In the genomic region with DNA sequence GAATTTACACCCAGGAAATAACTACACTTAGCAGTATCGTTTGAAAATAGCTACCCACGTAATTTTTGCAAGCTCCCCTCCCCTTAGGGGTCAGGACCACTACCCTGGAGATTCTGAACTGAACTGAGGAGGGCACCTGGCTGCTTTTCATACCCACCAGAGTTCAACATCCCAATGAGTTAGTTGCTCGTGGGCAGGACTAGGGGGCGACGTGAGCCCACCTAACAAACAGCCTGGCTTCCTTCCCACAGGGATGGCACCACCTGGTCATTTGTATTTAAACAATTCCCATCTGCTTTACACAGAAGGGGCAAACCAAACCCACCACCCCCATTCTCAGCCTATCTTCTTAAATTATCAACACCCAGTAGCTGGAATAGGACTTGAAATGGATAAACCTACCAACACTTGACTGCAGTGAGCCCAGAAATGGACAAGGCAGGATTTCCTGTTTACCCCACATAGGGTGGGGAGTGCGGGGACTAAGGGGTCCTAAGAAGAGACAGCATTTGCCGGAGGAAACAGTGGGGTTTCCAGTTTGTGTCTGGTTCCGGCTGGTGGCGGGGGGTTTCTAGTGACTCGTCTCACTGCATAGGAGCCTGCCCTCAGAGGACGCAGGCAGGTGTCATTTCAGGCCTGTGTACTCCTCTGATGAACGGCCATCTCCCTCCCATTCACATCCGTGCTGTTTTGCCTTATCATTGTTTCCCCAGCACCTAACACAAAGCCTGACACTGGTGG, we compare ENCODE assay signal across 10 cellular contexts. TPM values are rescaled to one million over a fixed set of nuclear protein-coding genes. Genes with fewer than 3 reads are reported as not detected.
DNase-seq lines count a peak whose midpoint lies in the region; ATAC-seq and TF ChIP-seq lines count a peak whose summit lies in the region.
"Had no signal": no experiment of that assay in that cellular context is flagged by ENCODE, and none has a peak within 500 bp of the region (broad histone marks: within the 10 kb centered on the region; RNA-seq: fewer than 3 reads in every experiment).

No MANE protein-coding gene starts in this region.

- BruUV-seq in IMR-90 (replicated peaks; lab: Mats Ljungman, UMichigan) = no TSS peak

- WGBS in IMR-90 (ENCODE audit: extremely low coverage in 2 of 2, insufficient read length in 1 of 2), 2 experiments = 100% methylated on average over 1 of the region's 13 CpGs; no CpG with 5 or more reads in 1 of the 2 experiments

- H3K9me3 Mint-ChIP-seq in activated naive CD8-positive, alpha-beta T cell treated with anti-CD3 and anti-CD28 coated beads, Interleukin-2, amount 10 ng/mL, durations not matched to agents 7 days and 5 days = no peaks in the 10 kb centered on the region
- no peaks in the 10 kb centered on the region for H3K9me3 Mint-ChIP-seq in naive B cell

- H4K91ac ChIP-seq in IMR-90 (ENCODE audit: insufficient read depth, low read depth, low read length) = no peak overlapping the region

- dilution Hi-C loops in IMR-90 (cut with HindIII; ENCODE audit: low sequenced_read_pairs, unreplicated experiment) = no loop called here

- peaks cover 4% of the 10 kb centered on the region; the same call in 1 of the 2 replicates for H3K9me1 ChIP-seq in IMR-90 (ENCODE audit: insufficient read depth, low read length)

- H4K8ac ChIP-seq in IMR-90 (ENCODE audit: low read depth in 2 of 2, low read length in 2 of 2) = no peak overlapping the region

- H4K5ac ChIP-seq in IMR-90 (ENCODE audit: low read depth, low read length) = no peak overlapping the region

- H2AK5ac ChIP-seq in IMR-90 (ENCODE audit: low read depth, low read length) = no peak overlapping the region

- intact Hi-C loops in IMR-90 (cut with micrococcal nuclease) = loop anchor here (2.0 kb wide), 1 partner anchor 149 kb away; no protein-coding TSS in a partner anchor

- H3K18ac ChIP-seq in IMR-90 (ENCODE audit: low read depth, low read length) = no peak overlapping the region

- no peak overlapping the region for H3K9ac ChIP-seq in IMR-90 (ENCODE audit: low read depth, low read length)

- POLR2A ChIA-PET in IMR-90 (lab: Charles Lee; ENCODE audit: unreplicated experiment) = no interaction called here
- POLR2A ChIA-PET in activated naive CD8-positive, alpha-beta T cell treated with anti-CD3 and anti-CD28 coated beads, Interleukin-2, amount 10 ng/mL, durations not matched to agents 7 days and 5 days (lab: Charles Lee) = interaction anchor here (0.6 kb wide), 1 partner anchor 626 kb away, joined by 5 read pairs; no protein-coding TSS in a partner anchor

- peak overlapping the region; percentile 27 for H3K27ac Mint-ChIP-seq in activated naive CD8-positive, alpha-beta T cell treated with anti-CD3 and anti-CD28 coated beads, Interleukin-2, amount 10 ng/mL, durations not matched to agents 7 days and 5 days
- H3K27ac Mint-ChIP-seq in naive B cell = peak overlapping the region in 5 of 6 donors; percentile 10 to 86 (median 43)

- CTCF ChIA-PET in IMR-90 (lab: Yijun Ruan, JAX) = interaction anchor here (0.5 kb wide), 1 partner anchor 171 kb away, joined by 3 read pairs; no protein-coding TSS in a partner anchor

- H2BK5ac ChIP-seq in IMR-90 (ENCODE audit: low read depth, low read length, poor library complexity, severe bottlenecking) = no peak overlapping the region

- no peaks in the 10 kb centered on the region for H3K36me3 ChIP-seq in IMR-90 (ENCODE audit: control insufficient read depth, insufficient read depth, low read length)
- H3K36me3 ChIP-seq: HAP-1 had no signal

- TF ChIP-seq RAD21 in IMR-90 (IDR thresholded peaks at IDR 0.05; ENCODE audit: low read length) = peak; percentile 63

- H3K9me3 ChIP-seq in IMR-90 (ENCODE audit: control insufficient read depth, insufficient read depth, low read length) = no peaks in the 10 kb centered on the region
- H3K9me3 ChIP-seq: HAP-1 had no signal

- H3K4me3 Mint-ChIP-seq in activated naive CD8-positive, alpha-beta T cell treated with anti-CD3 and anti-CD28 coated beads, Interleukin-2, amount 10 ng/mL, durations not matched to agents 7 days and 5 days = no peak overlapping the region
- H3K4me3 Mint-ChIP-seq in naive B cell = peak overlapping the region in 1 of 8 donors; percentile 2

- H3K4me1 Mint-ChIP-seq in activated naive CD8-positive, alpha-beta T cell treated with anti-CD3 and anti-CD28 coated beads, Interleukin-2, amount 10 ng/mL, durations not matched to agents 7 days and 5 days = peaks cover 11% of the 10 kb centered on the region
- peaks cover 6 to 8% (median 8%) of the 10 kb centered on the region in 3 donors for H3K4me1 Mint-ChIP-seq in naive B cell

- DNase-seq in NCI-H1105 treated with DMSO at 0.1 percent for 48 hours (lab: John Stamatoyannopoulos, UW) = peak; percentile 23
- DNase-seq in NCI-H1105 (lab: John Stamatoyannopoulos, UW) = no peak
- DNase-seq in IMR-90 = no peak
- DNase-seq in activated naive CD8-positive, alpha-beta T cell treated with anti-CD3 and anti-CD28 coated beads, Interleukin-2, amount 10 ng/mL, durations not matched to agents 7 days and 5 days = no peak
- DNase-seq in naive B cell = peak; percentile 9
- DNase-seq in RPMI8226 = no peak
- no peak for DNase-seq in amniotic stem cell (lab: John Stamatoyannopoulos, UW)
- DNase-seq in AML-193 (lab: John Stamatoyannopoulos, UW) = no peak
- DNase-seq: NCI-H2081 treated with DMSO at 0.1 percent for 48 hours had no signal

- H3K27me3 Mint-ChIP-seq in activated naive CD8-positive, alpha-beta T cell treated with anti-CD3 and anti-CD28 coated beads, Interleukin-2, amount 10 ng/mL, durations not matched to agents 7 days and 5 days = peaks cover 2% of the 10 kb centered on the region
- H3K27me3 Mint-ChIP-seq in naive B cell = no peaks in the 10 kb centered on the region

- no peak overlapping the region; the same call in 1 of the 2 replicates for H3K4ac ChIP-seq in IMR-90 (ENCODE audit: low read depth, low read length)

- no peaks in the 10 kb centered on the region for H3K27me3 ChIP-seq in IMR-90 (ENCODE audit: control insufficient read depth, insufficient read depth, low read length)

- no peaks in the 10 kb centered on the region for H3K4me1 ChIP-seq in IMR-90 (ENCODE audit: control insufficient read depth, insufficient read depth, low read length)

- H3K56ac ChIP-seq in IMR-90 (ENCODE audit: extremely low read depth, insufficient read depth, low read length) = no peak overlapping the region

- no peak overlapping the region for H3K4me2 ChIP-seq in IMR-90 (ENCODE audit: low read depth, low read length)

- H2AFZ ChIP-seq in IMR-90 (replicated peaks; ENCODE audit: low read length, poor library complexity) = no peak overlapping the region

- TF ChIP-seq CTCF in IMR-90 (conservative IDR thresholded peaks at IDR 0.05; ENCODE audit: low read depth, low read length) = peak; percentile 41

- no peak for TF ChIP-seq POLR2A in IMR-90 (IDR thresholded peaks at IDR 0.05; ENCODE audit: low read depth, low read length)

- no peak overlapping the region for H2AK9ac ChIP-seq in IMR-90 (replicated peaks; ENCODE audit: low read depth, low read length, poor library complexity)

- no peaks in the 10 kb centered on the region for H3K36me3 Mint-ChIP-seq in activated naive CD8-positive, alpha-beta T cell treated with anti-CD3 and anti-CD28 coated beads, Interleukin-2, amount 10 ng/mL, durations not matched to agents 7 days and 5 days
- no peaks in the 10 kb centered on the region for H3K36me3 Mint-ChIP-seq in naive B cell

- no peak overlapping the region for H2BK120ac ChIP-seq in IMR-90 (ENCODE audit: low read depth, low read length)

- H3K14ac ChIP-seq in IMR-90 (replicated peaks; ENCODE audit: low read depth, low read length) = no peak overlapping the region

- H4K20me1 ChIP-seq in IMR-90 (ENCODE audit: insufficient read depth, low read length) = no peaks in the 10 kb centered on the region; the same call in 1 of the 2 replicates

- no peak overlapping the region for H2BK20ac ChIP-seq in IMR-90 (ENCODE audit: low read depth, low read length)

- no peak overlapping the region for H3K23ac ChIP-seq in IMR-90 (ENCODE audit: low read depth, low read length)

- in situ Hi-C loops in IMR-90 (cut with MboI; ENCODE audit: low sequenced_read_pairs) = loop anchor here (5.0 to 25.0 kb wide), 5 partner anchors 147 to 893 kb away; no protein-coding TSS in a partner anchor

- H2BK15ac ChIP-seq in IMR-90 (ENCODE audit: low read depth, low read length) = no peak overlapping the region

- H3K79me1 ChIP-seq in IMR-90 (ENCODE audit: low read depth in 1 of 2, low read length in 2 of 2) = peaks cover 12 to 18% of the 10 kb centered on the region in 2 experiments; a peak in 3 of 4 replicates

- H3K4me3 ChIP-seq in IMR-90 (ENCODE audit: insufficient read depth, low read depth, low read length) = no peak overlapping the region
- H3K4me3 ChIP-seq: HAP-1 had no signal

- H3K27ac ChIP-seq in IMR-90 (ENCODE audit: insufficient read depth, low read length) = no peak overlapping the region

- ATAC-seq in IMR-90 (ENCODE audit: low read depth) = no peak
- ATAC-seq in activated naive CD8-positive, alpha-beta T cell treated with anti-CD3 and anti-CD28 coated beads, Interleukin-2, amount 10 ng/mL, durations not matched to agents 7 days and 5 days (ENCODE audit: low read depth) = peak; percentile 56
- ATAC-seq in naive B cell (ENCODE audit: low read depth in 2 of 2) = peak; percentile 56 to 92

TF ChIP-seq in IMR-90, 13 proteins besides CTCF, POLR2A, EP300 and RAD21 (continues in another document):
- TF ChIP-seq CHD1 (IDR thresholded peaks at IDR 0.05; ENCODE audit: low read depth, low read length) (no peak), MAZ (IDR thresholded peaks at IDR 0.05; ENCODE audit: borderline replicate concordance, low read depth, low read length) (no peak), RCOR1 (IDR thresholded peaks at IDR 0.05; ENCODE audit: insufficient replicate concordance, low read length) (no peak), MXI1 (IDR thresholded peaks at IDR 0.05; ENCODE audit: borderline replicate concordance, low read depth, low read length) (no peak), RFX5 (IDR thresholded peaks at IDR 0.05; ENCODE audit: low read depth, low read length) (no peak), NFE2L2 (IDR thresholded peaks at IDR 0.05; ENCODE audit: low read depth, low read length) (no peak)
- TF ChIP-seq, protein P1, sequence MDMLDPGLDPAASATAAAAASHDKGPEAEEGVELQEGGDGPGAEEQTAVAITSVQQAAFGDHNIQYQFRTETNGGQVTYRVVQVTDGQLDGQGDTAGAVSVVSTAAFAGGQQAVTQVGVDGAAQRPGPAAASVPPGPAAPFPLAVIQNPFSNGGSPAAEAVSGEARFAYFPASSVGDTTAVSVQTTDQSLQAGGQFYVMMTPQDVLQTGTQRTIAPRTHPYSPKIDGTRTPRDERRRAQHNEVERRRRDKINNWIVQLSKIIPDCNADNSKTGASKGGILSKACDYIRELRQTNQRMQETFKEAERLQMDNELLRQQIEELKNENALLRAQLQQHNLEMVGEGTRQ (IDR thresholded peaks at IDR 0.05; ENCODE audit: low read depth, low read length) = no peak

RNA-seq across cellular contexts. Expression of gene VGLL4, which starts 11.6 kb away (rescaled TPM):
- total RNA-seq in IMR-90 (2012; rRNA removed) = 26.2 and 34.2 TPM in 2 replicates
- polyA plus RNA-seq in IMR-90 (2012; rRNA removed) (35.4 and 45.8 TPM in 2 replicates), naive B cell (ENCODE audit: low read depth in 6 of 6) (10 to 100 TPM in 5 of 6 donors, 1 to 10 TPM in 1; 7.9 to 16.0 (median 13.8) TPM)
- 36.0 and 50.5 TPM in 2 replicates for polyA plus RNA-seq in IMR-90 (2012; cell fraction: cytosol; rRNA removed)
- polyA plus RNA-seq in IMR-90 (2012; cell fraction: nucleus; rRNA removed; ENCODE audit: low replicate concordance) = 72.1 and 93.1 TPM in 2 replicates
- total RNA-seq in activated naive CD8-positive, alpha-beta T cell treated with anti-CD3 and anti-CD28 coated beads, Interleukin-2, amount 10 ng/mL, durations not matched to agents 7 days and 5 days = 10 to 100 TPM; 33.5 to 37.8 TPM

Comparison
In these comparisons a context has a peak if more than half of its experiments do, and no peak if none do; other contexts are left out.
1. DNase-seq: peak in NCI-H1105 treated with DMSO at 0.1 percent for 48 hours (single experiment) and naive B cell (single experiment); none in NCI-H1105 (single experiment), IMR-90 (single experiment), activated naive CD8-positive, alpha-beta T cell treated with anti-CD3 and anti-CD28 coated beads, Interleukin-2, amount 10 ng/mL, durations not matched to agents 7 days and 5 days (single experiment), RPMI8226 (single experiment), amniotic stem cell (single experiment) and AML-193 (0 of 2).